ENCODE assay signal across 12 cellular contexts in the genomic region with DNA sequence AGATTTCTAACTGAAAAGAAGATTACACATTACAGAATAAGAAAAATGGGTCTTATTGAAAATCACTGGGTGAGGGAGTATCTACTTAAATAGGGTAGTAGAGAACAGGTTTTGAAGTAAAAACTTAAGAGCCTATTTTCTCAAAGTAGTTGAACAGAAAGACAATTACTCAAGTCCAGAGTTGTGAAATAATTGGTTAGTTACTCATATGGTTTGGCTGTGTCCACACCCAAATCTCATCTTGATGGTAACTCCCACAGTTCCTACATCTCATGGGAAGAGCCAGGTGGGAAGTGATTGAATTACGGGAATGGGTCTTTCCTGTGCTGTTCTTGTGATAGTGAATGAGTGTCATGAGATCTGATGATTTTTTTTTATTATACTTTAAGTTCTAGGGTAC.
"Had no signal": no experiment of that assay in that cellular context is flagged by ENCODE, and none has a peak within 500 bp of the region (broad histone marks: within the 10 kb centered on the region; RNA-seq: fewer than 3 reads in every experiment).

No MANE protein-coding gene starts in this region.

- H3K27ac Mint-ChIP-seq: activated CD4-positive, alpha-beta T cell treated with anti-CD3 and anti-CD28 coated beads, Interleukin-2, amount 10 ng/mL, durations not matched to agents 7 days and 5 days; activated naive CD4-positive, alpha-beta T cell treated with anti-CD3 and anti-CD28 coated beads, Interleukin-2, amount 10 ng/mL, durations not matched to agents 7 days and 5 days; dendritic cell treated with granulocyte-macrophage colony-stimulating factor and Interleukin-4, amounts not matched to agents 40 ng/mL and 50 ng/mL, for 4 days; effector memory CD8-positive, alpha-beta T cell; stimulated activated naive CD8-positive, alpha-beta T cell treated with anti-CD3 and anti-CD28 coated beads, Interleukin-15, Interleukin-2, amounts not matched to agents 100 ng/mL and 50 ng/mL, for 24 hours; T-helper 1 cell treated with Interleukin-12 subunit alpha and Interleukin-12 subunit beta and Interleukin-4 antibody, amounts not matched to agents 30 μg/mL and 1 μg/mL, for 36 hours; WTC11 had no signal

- ATAC-seq: effector memory CD8-positive, alpha-beta T cell; WTC11 had no signal

- H3K36me3 ChIP-seq: thoracic aorta had no signal

- H3K4me3 Mint-ChIP-seq: activated CD4-positive, alpha-beta T cell treated with anti-CD3 and anti-CD28 coated beads, Interleukin-2, amount 10 ng/mL, durations not matched to agents 7 days and 5 days; activated naive CD4-positive, alpha-beta T cell treated with anti-CD3 and anti-CD28 coated beads, Interleukin-2, amount 10 ng/mL, durations not matched to agents 7 days and 5 days; dendritic cell treated with granulocyte-macrophage colony-stimulating factor and Interleukin-4, amounts not matched to agents 40 ng/mL and 50 ng/mL, for 4 days; effector memory CD8-positive, alpha-beta T cell; neural crest cell; stimulated activated naive CD8-positive, alpha-beta T cell treated with anti-CD3 and anti-CD28 coated beads, Interleukin-15, Interleukin-2, amounts not matched to agents 100 ng/mL and 50 ng/mL, for 24 hours; T-helper 1 cell treated with Interleukin-12 subunit alpha and Interleukin-12 subunit beta and Interleukin-4 antibody, amounts not matched to agents 30 μg/mL and 1 μg/mL, for 36 hours; WTC11 had no signal

- H3K36me3 Mint-ChIP-seq: activated naive CD4-positive, alpha-beta T cell treated with anti-CD3 and anti-CD28 coated beads, Interleukin-2, amount 10 ng/mL, durations not matched to agents 7 days and 5 days had no signal

- H3K4me3 ChIP-seq: thoracic aorta had no signal

- H3K9me3 ChIP-seq: thoracic aorta had no signal

- DNase-seq: activated CD4-positive, alpha-beta T cell treated with anti-CD3 and anti-CD28 coated beads, Interleukin-2, amount 10 ng/mL, durations not matched to agents 7 days and 5 days; activated CD8-positive, alpha-beta memory T cell treated with anti-CD3 and anti-CD28 coated beads for 24 hours; activated naive CD4-positive, alpha-beta T cell treated with anti-CD3 and anti-CD28 coated beads, Interleukin-2, amount 10 ng/mL, durations not matched to agents 7 days and 5 days; effector memory CD8-positive, alpha-beta T cell; stimulated activated CD4-positive, alpha-beta T cell treated with anti-CD3 and anti-CD28 coated beads, Interleukin-15, amount 100 ng/mL, for 24 hours; stimulated activated CD4-positive, alpha-beta T cell treated with anti-CD3 and anti-CD28 coated beads, Interleukin-4, amount 100 ng/mL, for 24 hours had no signal

- H3K9me3 Mint-ChIP-seq: activated CD4-positive, alpha-beta T cell treated with anti-CD3 and anti-CD28 coated beads, Interleukin-2, amount 10 ng/mL, durations not matched to agents 7 days and 5 days; activated naive CD4-positive, alpha-beta T cell treated with anti-CD3 and anti-CD28 coated beads, Interleukin-2, amount 10 ng/mL, durations not matched to agents 7 days and 5 days; effector memory CD8-positive, alpha-beta T cell had no signal

- H3K27ac ChIP-seq: thoracic aorta had no signal

- H3K4me1 Mint-ChIP-seq: activated CD4-positive, alpha-beta T cell treated with anti-CD3 and anti-CD28 coated beads, Interleukin-2, amount 10 ng/mL, durations not matched to agents 7 days and 5 days; activated naive CD4-positive, alpha-beta T cell treated with anti-CD3 and anti-CD28 coated beads, Interleukin-2, amount 10 ng/mL, durations not matched to agents 7 days and 5 days; neural crest cell had no signal

- H3K27me3 Mint-ChIP-seq: activated CD4-positive, alpha-beta T cell treated with anti-CD3 and anti-CD28 coated beads, Interleukin-2, amount 10 ng/mL, durations not matched to agents 7 days and 5 days; activated naive CD4-positive, alpha-beta T cell treated with anti-CD3 and anti-CD28 coated beads, Interleukin-2, amount 10 ng/mL, durations not matched to agents 7 days and 5 days; dendritic cell treated with granulocyte-macrophage colony-stimulating factor and Interleukin-4, amounts not matched to agents 40 ng/mL and 50 ng/mL, for 4 days had no signal
